Comparison of ENCODE assay signal across 14 cellular contexts in genomic region chr1:58035523-58035922, GRCh38.
A peak's percentile ranks its signal among the peaks of the same experiment; 100 is the strongest.
DNase-seq lines count a peak whose midpoint lies in the region; ATAC-seq and TF ChIP-seq lines count a peak whose summit lies in the region.
"Had no signal": no experiment of that assay in that cellular context is flagged by ENCODE, and none has a peak within 500 bp of the region (broad histone marks: within the 10 kb centered on the region; RNA-seq: fewer than 3 reads in every experiment).

No MANE protein-coding gene starts in this region.

- no peaks in the 10 kb centered on the region for H3K36me3 Mint-ChIP-seq in T-cell
- H3K36me3 Mint-ChIP-seq in activated CD8-positive, alpha-beta T cell treated with anti-CD3 and anti-CD28 coated beads for 36 hours (ENCODE audit: low read depth), result no peaks in the 10 kb centered on the region
- H3K36me3 Mint-ChIP-seq: CD4-positive, CD25-positive, alpha-beta regulatory T cell; immature natural killer cell had no signal

- no peak overlapping the region for H3K4me3 ChIP-seq in foreskin fibroblast (ENCODE audit: low read depth in 1 of 2, low read length in 2 of 2)
- H3K4me3 ChIP-seq: esophagus muscularis mucosa, mucosa of descending colon had no signal

- H3K27me3 Mint-ChIP-seq in T-cell, result peaks cover 17 to 27% of the 10 kb centered on the region in 2 donors
- H3K27me3 Mint-ChIP-seq in activated CD8-positive, alpha-beta T cell treated with anti-CD3 and anti-CD28 coated beads for 36 hours, result peaks cover 9% of the 10 kb centered on the region
- H3K27me3 Mint-ChIP-seq: CD4-positive, CD25-positive, alpha-beta regulatory T cell had no signal

- CTCF ChIA-PET in T-cell (lab: Charles Lee), result no interaction called here
- CTCF ChIA-PET in activated CD8-positive, alpha-beta T cell treated with anti-CD3 and anti-CD28 coated beads for 36 hours (lab: Charles Lee), result no interaction called here

- POLR2A ChIA-PET in T-cell (lab: Charles Lee), result no interaction called here
- POLR2A ChIA-PET in activated CD8-positive, alpha-beta T cell treated with anti-CD3 and anti-CD28 coated beads for 36 hours (lab: Charles Lee), result no interaction called here

- ATAC-seq in T-cell (replicated peaks in 1 of 4), result no peak
- ATAC-seq in activated CD8-positive, alpha-beta T cell treated with anti-CD3 and anti-CD28 coated beads for 36 hours, result no peak
- ATAC-seq: mucosa of descending colon had no signal

- intact Hi-C loops in activated CD8-positive, alpha-beta T cell treated with anti-CD3 and anti-CD28 coated beads for 36 hours (cut with micrococcal nuclease), result no loop called here

- in situ Hi-C loops in GM13977 (cut with MboI; ENCODE audit: low pct_unique_long_range_greater_than_20kb, low sequenced_read_pairs, unreplicated experiment), result loop anchor here (25.0 kb wide), 1 partner anchor 1198 kb away; no protein-coding TSS in a partner anchor

- no peak overlapping the region for H3K4me3 Mint-ChIP-seq in T-cell
- no peak overlapping the region for H3K4me3 Mint-ChIP-seq in activated CD8-positive, alpha-beta T cell treated with anti-CD3 and anti-CD28 coated beads for 36 hours
- H3K4me3 Mint-ChIP-seq: activated naive CD4-positive, alpha-beta T cell treated with anti-CD3 and anti-CD28 coated beads for 36 hours; CD4-positive, CD25-positive, alpha-beta regulatory T cell; central memory CD8-positive, alpha-beta T cell; immature natural killer cell had no signal

- H3K27ac Mint-ChIP-seq in T-cell, result no peak overlapping the region
- no peak overlapping the region for H3K27ac Mint-ChIP-seq in activated CD8-positive, alpha-beta T cell treated with anti-CD3 and anti-CD28 coated beads for 36 hours
- H3K27ac Mint-ChIP-seq: activated naive CD4-positive, alpha-beta T cell treated with anti-CD3 and anti-CD28 coated beads for 36 hours; CD4-positive, CD25-positive, alpha-beta regulatory T cell; immature natural killer cell had no signal

- DNase-seq in COR-L47 (lab: John Stamatoyannopoulos, UW) (peak; percentile 41), GM13977 (ENCODE audit: low spot score) (no peak), RKO (ENCODE audit: low spot score) (peak; percentile 21), foreskin fibroblast (no peak), T-cell (no peak), NCI-H774 (lab: John Stamatoyannopoulos, UW) (no peak)
- no peak for DNase-seq in activated CD8-positive, alpha-beta T cell treated with anti-CD3 and anti-CD28 coated beads for 36 hours
- DNase-seq in stimulated activated CD4-positive, alpha-beta T cell treated with anti-CD3 and anti-CD28 coated beads, Interleukin-12 subunit alpha, Interleukin-12 subunit beta, amount 100 ng/mL, for 4 hours, result no peak
- DNase-seq: activated naive CD4-positive, alpha-beta T cell treated with anti-CD3 and anti-CD28 coated beads for 36 hours; CD4-positive, CD25-positive, alpha-beta regulatory T cell; immature natural killer cell had no signal

- TF ChIP-seq CTCF in GM13977 (IDR thresholded peaks at IDR 0.05; ENCODE audit: extremely low read depth, insufficient read depth, missing control alignments) (peak; percentile 15), foreskin fibroblast (IDR thresholded peaks at IDR 0.05; ENCODE audit: low read depth, low read length) (peak; percentile 22)
- no peak for TF ChIP-seq CTCF in activated CD8-positive, alpha-beta T cell treated with anti-CD3 and anti-CD28 coated beads for 36 hours (IDR thresholded peaks at IDR 0.05)

- H3K9me3 Mint-ChIP-seq in T-cell, result no peaks in the 10 kb centered on the region
- no peaks in the 10 kb centered on the region for H3K9me3 Mint-ChIP-seq in activated CD8-positive, alpha-beta T cell treated with anti-CD3 and anti-CD28 coated beads for 36 hours
- H3K9me3 Mint-ChIP-seq: activated naive CD4-positive, alpha-beta T cell treated with anti-CD3 and anti-CD28 coated beads for 36 hours; central memory CD8-positive, alpha-beta T cell had no signal

- H3K4me1 Mint-ChIP-seq in T-cell, result no peaks in the 10 kb centered on the region
- no peaks in the 10 kb centered on the region for H3K4me1 Mint-ChIP-seq in activated CD8-positive, alpha-beta T cell treated with anti-CD3 and anti-CD28 coated beads for 36 hours (ENCODE audit: low read depth)
- H3K4me1 Mint-ChIP-seq: CD4-positive, CD25-positive, alpha-beta regulatory T cell; central memory CD8-positive, alpha-beta T cell; immature natural killer cell had no signal

Comparison
In these comparisons a context has a peak if more than half of its experiments do, and no peak if none do; other contexts are left out.
1. DNase-seq: peak in COR-L47 (single experiment) and RKO (single experiment); none in GM13977 (single experiment), foreskin fibroblast (0 of 2), T-cell (0 of 34), NCI-H774 (single experiment), activated CD8-positive, alpha-beta T cell treated with anti-CD3 and anti-CD28 coated beads for 36 hours (single experiment) and stimulated activated CD4-positive, alpha-beta T cell treated with anti-CD3 and anti-CD28 coated beads, Interleukin-12 subunit alpha, Interleukin-12 subunit beta, amount 100 ng/mL, for 4 hours (single experiment).